ENCODE assay signal across 1 cellular context in genomic region chr3:123986427-123986826, GRCh38.
TF ChIP-seq lines count a peak whose summit lies in the region.

No MANE protein-coding gene starts in this region.

TF ChIP-seq in H1, 55 proteins besides CTCF, POLR2A, EP300 and RAD21:
- TF ChIP-seq E2F6 (IDR thresholded peaks at IDR 0.05) (no peak), RXRA (IDR thresholded peaks at IDR 0.05; ENCODE audit: insufficient read depth, low read depth, low read length) (no peak), TEAD4 (IDR thresholded peaks at IDR 0.05; ENCODE audit: low read depth, low read length) (no peak), EZH2 (IDR thresholded peaks at IDR 0.05; ENCODE audit: low read depth, low read length, severe bottlenecking) (no peak), TBP (IDR thresholded peaks at IDR 0.05; ENCODE audit: low read depth, low read length) (no peak), SP4 (IDR thresholded peaks at IDR 0.05; ENCODE audit: low read length) (no peak), TAF7 (optimal IDR thresholded peaks at IDR 0.05; ENCODE audit: borderline replicate concordance, low read depth, low read length) (no peak), HDAC2 (IDR thresholded peaks at IDR 0.05; ENCODE audit: borderline replicate concordance in 1 of 2, low read depth in 2 of 2, low read length in 2 of 2) (no peak), ASH2L (IDR thresholded peaks at IDR 0.05; ENCODE audit: low read length) (no peak), KDM5A (IDR thresholded peaks at IDR 0.05; ENCODE audit: low read length) (no peak), YY1 (IDR thresholded peaks at IDR 0.05; ENCODE audit: low read depth, low read length) (no peak), FOSL1 (IDR thresholded peaks at IDR 0.05; ENCODE audit: insufficient read depth, low read depth, low read length) (no peak), PHF8 (conservative IDR thresholded peaks at IDR 0.05; ENCODE audit: low read depth, low read length) (no peak), JUN (IDR thresholded peaks at IDR 0.05; ENCODE audit: low read depth, low read length) (no peak)
